In genomic region chr4:80365928-80366327, GRCh38 we compare ENCODE assay signal across 8 cellular contexts. TPM values are rescaled to one million over a fixed set of nuclear protein-coding genes. Genes with fewer than 3 reads are reported as not detected.
A peak's percentile ranks its signal among the peaks of the same experiment; 100 is the strongest.
DNase-seq lines count a peak whose midpoint lies in the region; ATAC-seq and TF ChIP-seq lines count a peak whose summit lies in the region.

No MANE protein-coding gene starts in this region.

- no peak overlapping the region for H4K8ac ChIP-seq in mesenchymal stem cell (ENCODE audit: low read length)

- DNase-seq in A172 (ENCODE audit: low spot score) (peak; percentile 39), GM13977 (ENCODE audit: low spot score) (peak; percentile 53), NCI-H2171 (lab: John Stamatoyannopoulos, UW) (peak; percentile 59), dorsolateral prefrontal cortex (peak in 2 of 10 donors; percentile 32), mesenchymal stem cell (peak; percentile 59)
- DNase-seq in activated CD4-positive, CD25-positive, alpha-beta regulatory T cell treated with anti-CD3 and anti-CD28 coated beads, Interleukin-2, amount 50 U/mL, for 72 hours = peak; percentile 41
- peak; percentile 23 to 68 (median 40) for DNase-seq in stimulated activated naive CD4-positive, alpha-beta T cell (lab: John Stamatoyannopoulos, UW)

- H3K18ac ChIP-seq in mesenchymal stem cell (ENCODE audit: low read depth in 1 of 2, low read length in 2 of 2) = no peak overlapping the region

- H2AK5ac ChIP-seq in mesenchymal stem cell (ENCODE audit: low read length, severe bottlenecking) = no peak overlapping the region

- H3K9me3 ChIP-seq in mesenchymal stem cell (ENCODE audit: control insufficient read depth, low read length) = peaks cover 1% of the 10 kb centered on the region

- H3K4me1 ChIP-seq in mesenchymal stem cell (ENCODE audit: control insufficient read depth, insufficient read depth, low read depth, low read length) = no peaks in the 10 kb centered on the region

- H4K91ac ChIP-seq in mesenchymal stem cell (ENCODE audit: low read length) = no peak overlapping the region

- H3K4me2 ChIP-seq in mesenchymal stem cell (ENCODE audit: low read length, poor library complexity, severe bottlenecking) = no peak overlapping the region

- no peak overlapping the region for H2BK12ac ChIP-seq in mesenchymal stem cell (ENCODE audit: low read length in 2 of 2)

- in situ Hi-C loops in GM13977 (cut with MboI; ENCODE audit: low pct_unique_long_range_greater_than_20kb, low sequenced_read_pairs, unreplicated experiment) = loop anchor here (10.0 to 25.0 kb wide), 3 partner anchors 619 to 996 kb away; no protein-coding TSS in a partner anchor

- no peak overlapping the region for H2BK15ac ChIP-seq in mesenchymal stem cell (ENCODE audit: low read depth, poor library complexity, severe bottlenecking)

- H3K79me1 ChIP-seq in mesenchymal stem cell (replicated peaks; ENCODE audit: low read length, poor library complexity, severe bottlenecking) = no peaks in the 10 kb centered on the region

- no peak overlapping the region for H2BK5ac ChIP-seq in mesenchymal stem cell (ENCODE audit: low read depth, low read length, poor library complexity, severe bottlenecking)

- WGBS in mesenchymal stem cell = 76% methylated on average over 1 of the region's 1 CpG

- no peak overlapping the region for H3K14ac ChIP-seq in mesenchymal stem cell (ENCODE audit: low read length in 2 of 2)

- TF ChIP-seq CTCF in GM13977 (IDR thresholded peaks at IDR 0.05; ENCODE audit: extremely low read depth, insufficient read depth, missing control alignments) (peak; percentile 74), dorsolateral prefrontal cortex (IDR thresholded peaks at IDR 0.05 in 54 of 56, conservative IDR thresholded peaks at IDR 0.05 in 2 of 56; ENCODE audit: low read depth in 1 of 56, partially characterized antibody in 56 of 56) (peak in 48 of 56 donors; percentile 12 to 57 (median 36))

- peak; percentile 83 for ATAC-seq in HG02943 (IDR thresholded peaks at IDR 0.05; ENCODE audit: low read depth, unreplicated experiment)

- no peak overlapping the region for H3K4ac ChIP-seq in mesenchymal stem cell (ENCODE audit: low read depth in 1 of 2, low read length in 2 of 2)

- H3K4me3 ChIP-seq in dorsolateral prefrontal cortex = no peak overlapping the region
- no peak overlapping the region for H3K4me3 ChIP-seq in mesenchymal stem cell (ENCODE audit: insufficient read depth in 1 of 2, low read depth in 1 of 2, low read length in 2 of 2)

- intact Hi-C loops in dorsolateral prefrontal cortex (cut with DNase I) = loop anchor here in 1 of 2 donors (10.0 kb wide), 2 partner anchors 629 to 689 kb away; no protein-coding TSS in a partner anchor

- H3K23ac ChIP-seq in mesenchymal stem cell (ENCODE audit: low read length in 2 of 2) = no peak overlapping the region

- H2BK120ac ChIP-seq in mesenchymal stem cell (ENCODE audit: low read depth, low read length) = no peak overlapping the region

- no peak overlapping the region for H3K27ac ChIP-seq in dorsolateral prefrontal cortex
- H3K27ac ChIP-seq in mesenchymal stem cell (ENCODE audit: low read length, poor library complexity, severe bottlenecking) = no peak overlapping the region

- H3K36me3 ChIP-seq in mesenchymal stem cell (ENCODE audit: control insufficient read depth in 1 of 2, insufficient read depth in 2 of 2, low read depth in 1 of 2, low read length in 2 of 2) = no peaks in the 10 kb centered on the region

- H2AFZ ChIP-seq in mesenchymal stem cell (ENCODE audit: low read depth, low read length) = no peak overlapping the region

- no peak overlapping the region for H3K9ac ChIP-seq in mesenchymal stem cell (ENCODE audit: low read length)

- H3K27me3 ChIP-seq in dorsolateral prefrontal cortex (peaks cover 0 to 3% (median 0%) of the 10 kb centered on the region in 45 donors), mesenchymal stem cell (ENCODE audit: control insufficient read depth in 1 of 2, insufficient read depth in 1 of 2, low read length in 2 of 2) (no peaks in the 10 kb centered on the region)

RNA-seq across cellular contexts. Expression of gene CFAP299, which starts 30.4 kb away (rescaled TPM):
- total RNA-seq in A172 (2014; rRNA removed; shearing (Covaris generic)) = 0.28 and 3.8 TPM in 2 replicates
- 1 to 10 TPM in 115 of 120 experiments, under 1 TPM in 4, not detected in 1; 0.73 to 6.5 (median 2.9) TPM for total RNA-seq in dorsolateral prefrontal cortex
- not detected for polyA plus RNA-seq in mesenchymal stem cell (2013, experiment 1 of 2)
- polyA plus RNA-seq in mesenchymal stem cell (2013, experiment 2 of 2) = 0.15 TPM
